Comparison of ENCODE assay signal across 24 cellular contexts in the genomic region with DNA sequence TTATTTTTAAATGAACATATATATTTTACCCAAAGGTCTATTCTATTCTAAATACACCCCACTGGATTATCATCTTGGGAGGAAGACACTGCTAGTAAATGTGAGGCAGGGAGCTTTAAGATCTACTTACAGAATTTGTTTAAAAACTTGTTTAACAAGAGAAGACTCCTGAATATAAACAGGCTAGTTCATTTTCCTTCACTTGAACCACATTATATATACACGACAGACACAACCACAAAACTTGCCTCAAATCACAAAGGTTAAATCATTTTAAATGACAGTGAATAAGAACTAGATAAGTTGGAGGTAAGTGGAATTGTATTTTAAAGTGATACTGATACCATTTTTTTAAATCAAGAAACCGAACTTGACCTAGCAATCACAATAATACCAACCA.
"Had no signal": no experiment of that assay in that cellular context is flagged by ENCODE, and none has a peak within 500 bp of the region (broad histone marks: within the 10 kb centered on the region; RNA-seq: fewer than 3 reads in every experiment).

No MANE protein-coding gene starts in this region.

- ATAC-seq: effector memory CD8-positive, alpha-beta T cell; gastrocnemius medialis; heart left ventricle; left cardiac atrium; left lung; naive thymus-derived CD4-positive, alpha-beta T cell; sciatic nerve; stimulated activated memory B cell treated with anti-CD40 and anti-IgM and Interleukin-4, amounts not matched to agents 10 μg/mL and 1 μg/mL and 100 μg/mL, for 72 hours; stimulated activated naive CD8-positive, alpha-beta T cell treated with anti-CD3 and anti-CD28 coated beads, Interleukin-15, Interleukin-2, amounts not matched to agents 100 U/mL and 50 U/mL, for 24 hours had no signal

- H3K27ac ChIP-seq: esophagus squamous epithelium, gastrocnemius medialis, heart left ventricle, left lung, neural progenitor cell, prostate gland, right atrium auricular region, testis, tibial nerve, vagina had no signal

- H2AFZ ChIP-seq: neural progenitor cell had no signal

- H3K4me1 Mint-ChIP-seq: nephron; stimulated activated memory B cell treated with anti-CD40 and anti-IgM and Interleukin-4, amounts not matched to agents 10 μg/mL and 1 μg/mL and 100 μg/mL, for 72 hours had no signal

- H3K4me3 Mint-ChIP-seq: effector memory CD8-positive, alpha-beta T cell; naive thymus-derived CD4-positive, alpha-beta T cell; nephron; neural progenitor cell; stimulated activated memory B cell treated with anti-CD40 and anti-IgM and Interleukin-4, amounts not matched to agents 10 μg/mL and 1 μg/mL and 100 μg/mL, for 72 hours had no signal

- H3K4me2 ChIP-seq: neural progenitor cell had no signal

- H3K27me3 ChIP-seq: esophagus squamous epithelium, gastrocnemius medialis, heart left ventricle, left lung, neural progenitor cell, right atrium auricular region, testis, tibial nerve, vagina had no signal

- H3K9me3 Mint-ChIP-seq: effector memory CD8-positive, alpha-beta T cell; naive thymus-derived CD4-positive, alpha-beta T cell; nephron; neural progenitor cell; stimulated activated memory B cell treated with anti-CD40 and anti-IgM and Interleukin-4, amounts not matched to agents 10 μg/mL and 1 μg/mL and 100 μg/mL, for 72 hours had no signal

- H3K27ac Mint-ChIP-seq: effector memory CD8-positive, alpha-beta T cell; naive thymus-derived CD4-positive, alpha-beta T cell; nephron; neural progenitor cell; stimulated activated memory B cell treated with anti-CD40 and anti-IgM and Interleukin-4, amounts not matched to agents 10 μg/mL and 1 μg/mL and 100 μg/mL, for 72 hours had no signal

- H3K4me3 ChIP-seq: esophagus squamous epithelium, gastrocnemius medialis, heart left ventricle, left lung, neural progenitor cell, prostate gland, right atrium auricular region, testis, tibial nerve, vagina had no signal

- H3K9ac ChIP-seq: neural progenitor cell had no signal

- H3K4me1 ChIP-seq: esophagus squamous epithelium, left lung, neural progenitor cell, right atrium auricular region, testis, tibial nerve, vagina had no signal

- DNase-seq: cortex of kidney; effector memory CD8-positive, alpha-beta T cell; erythroblast; esophagus squamous epithelium; gastrocnemius medialis; heart left ventricle; hippocampal formation; left cardiac atrium; left lung; midbrain; naive thymus-derived CD4-positive, alpha-beta T cell; stimulated activated CD4-positive, alpha-beta T cell treated with anti-CD3 and anti-CD28 coated beads, Interleukin-2, amount 100 ng/mL, for 24 hours; stimulated activated CD4-positive, alpha-beta T cell treated with anti-CD3 and anti-CD28 coated beads, Interleukin-4, amount 100 ng/mL, for 24 hours; stimulated activated naive CD8-positive, alpha-beta T cell treated with anti-CD3 and anti-CD28 coated beads, Interleukin-15, Interleukin-2, amounts not matched to agents 100 U/mL and 50 U/mL, for 24 hours; substantia nigra; testis had no signal

- H3K36me3 ChIP-seq: gastrocnemius medialis, left lung, neural progenitor cell, prostate gland, right atrium auricular region, vagina had no signal

- H3K9me3 ChIP-seq: esophagus squamous epithelium, gastrocnemius medialis, heart left ventricle, left lung, prostate gland, right atrium auricular region, testis, tibial nerve, vagina had no signal
